In the genomic region with DNA sequence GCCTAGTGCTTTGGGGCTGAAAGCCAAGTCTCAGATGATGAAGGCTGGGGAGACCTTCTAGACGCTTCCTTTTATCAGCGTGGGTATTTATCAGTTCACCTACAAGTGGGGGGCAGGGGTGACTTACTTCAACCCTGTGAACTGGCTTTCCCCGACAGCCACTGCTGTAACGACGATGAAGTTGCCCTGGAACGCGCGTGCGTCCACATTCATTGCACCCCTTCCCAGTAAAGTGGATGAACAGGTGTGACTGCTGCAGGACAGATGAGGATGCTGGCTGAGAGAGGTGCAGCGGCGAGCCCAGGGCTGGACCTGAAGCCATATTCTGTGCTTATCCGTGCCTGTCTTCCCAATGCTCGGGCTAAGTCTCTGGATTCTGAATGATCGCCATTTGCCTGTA, we compare ENCODE assay signal across 24 cellular contexts.
"Had no signal": no experiment of that assay in that cellular context is flagged by ENCODE, and none has a peak within 500 bp of the region (broad histone marks: within the 10 kb centered on the region; RNA-seq: fewer than 3 reads in every experiment).

No MANE protein-coding gene starts in this region.

- H3K9me3 Mint-ChIP-seq: dendritic cell treated with granulocyte-macrophage colony-stimulating factor and Interleukin-4, amounts not matched to agents 40 ng/mL and 50 ng/mL, for 4 days; effector memory CD8-positive, alpha-beta T cell had no signal

- DNase-seq: colonic mucosa; cortex of kidney; dermis blood vessel endothelial cell; dorsolateral prefrontal cortex; effector CD4-positive, alpha-beta T cell; effector CD8-positive, alpha-beta T cell; effector memory CD4-positive, alpha-beta T cell; effector memory CD8-positive, alpha-beta T cell; endodermal cell; erythroblast; esophagus squamous epithelium; foreskin fibroblast; foreskin keratinocyte; foreskin melanocyte; gastrocnemius medialis; glutamatergic neuron; head of caudate nucleus; heart left ventricle had no signal

- H3K27ac Mint-ChIP-seq: dendritic cell treated with granulocyte-macrophage colony-stimulating factor and Interleukin-4, amounts not matched to agents 40 ng/mL and 50 ng/mL, for 4 days; effector memory CD8-positive, alpha-beta T cell; endodermal cell had no signal

- H3K27me3 Mint-ChIP-seq: dendritic cell treated with granulocyte-macrophage colony-stimulating factor and Interleukin-4, amounts not matched to agents 40 ng/mL and 50 ng/mL, for 4 days had no signal

- ATAC-seq: effector memory CD8-positive, alpha-beta T cell; esophagus mucosa; foreskin keratinocyte; gastrocnemius medialis; gastroesophageal sphincter; heart left ventricle had no signal

- H3K4me1 Mint-ChIP-seq: endodermal cell had no signal

- H3K4me3 Mint-ChIP-seq: dendritic cell treated with granulocyte-macrophage colony-stimulating factor and Interleukin-4, amounts not matched to agents 40 ng/mL and 50 ng/mL, for 4 days; effector memory CD8-positive, alpha-beta T cell; endodermal cell had no signal

- H3K27ac ChIP-seq: colonic mucosa, coronary artery, dorsolateral prefrontal cortex, epithelial cell of prostate, esophagus muscularis mucosa, esophagus squamous epithelium, foreskin keratinocyte, gastrocnemius medialis, gastroesophageal sphincter, heart left ventricle had no signal

- H3K9me3 ChIP-seq: colonic mucosa, esophagus muscularis mucosa, esophagus squamous epithelium, gastrocnemius medialis, gastroesophageal sphincter, heart left ventricle had no signal

- H3K27me3 ChIP-seq: colonic mucosa, foreskin keratinocyte had no signal

- H3K4me1 ChIP-seq: colonic mucosa, esophagus muscularis mucosa, esophagus squamous epithelium, foreskin keratinocyte, gastrocnemius medialis, gastroesophageal sphincter, heart left ventricle had no signal

- H3K36me3 ChIP-seq: colonic mucosa, esophagus muscularis mucosa, esophagus squamous epithelium, gastrocnemius medialis, gastroesophageal sphincter, heart left ventricle had no signal

- H3K4me3 ChIP-seq: colonic mucosa, coronary artery, dorsolateral prefrontal cortex, esophagus muscularis mucosa, esophagus squamous epithelium, gastrocnemius medialis, gastroesophageal sphincter, heart left ventricle had no signal
